ENCODE assay signal across 1 cellular context in genomic region chr2:232873909-232874641, GRCh38.
TF ChIP-seq lines count a peak whose summit lies in the region.

No MANE protein-coding gene starts in this region.

TF ChIP-seq in HepG2, 621 proteins besides CTCF, POLR2A, EP300 and RAD21 (continued from another document and continues in another):
- TF ChIP-seq PRDM15 (CRISPR knock-in tag; IDR thresholded peaks at IDR 0.05): no peak
- TF ChIP-seq NCOA1 (CRISPR knock-in tag; IDR thresholded peaks at IDR 0.05): no peak
- TF ChIP-seq ZNF383 (CRISPR knock-in tag; IDR thresholded peaks at IDR 0.05; ENCODE audit: borderline replicate concordance): 0 out of 2 replicates have a peak, but pooled peaks have one; percentile 39
- no peak for TF ChIP-seq TCF12 (IDR thresholded peaks at IDR 0.05)
- no peak for TF ChIP-seq TCF12 (CRISPR knock-in tag; IDR thresholded peaks at IDR 0.05)
- TF ChIP-seq KAT7 (CRISPR knock-in tag; IDR thresholded peaks at IDR 0.05; ENCODE audit: borderline replicate concordance): peak; percentile 52; the same call in 1 of the 2 replicates
- no peak for TF ChIP-seq ZNF883 (CRISPR knock-in tag; IDR thresholded peaks at IDR 0.05; ENCODE audit: not compliant biosample characterization)
- no peak for TF ChIP-seq ZBTB39 (CRISPR knock-in tag; IDR thresholded peaks at IDR 0.05)
- no peak for TF ChIP-seq MED13 (CRISPR knock-in tag; IDR thresholded peaks at IDR 0.05)
- TF ChIP-seq HNRNPLL (IDR thresholded peaks at IDR 0.05; ENCODE audit: low read depth, low read length, poor library complexity, severe bottlenecking): no peak
- no peak for TF ChIP-seq NFYB (CRISPR knock-in tag; IDR thresholded peaks at IDR 0.05)
- no peak for TF ChIP-seq CCAR2 (optimal IDR thresholded peaks at IDR 0.05; ENCODE audit: low read depth, low read length)
- no peak for TF ChIP-seq CC2D1A (CRISPR knock-in tag; IDR thresholded peaks at IDR 0.05)
- no peak for TF ChIP-seq RFXANK (CRISPR knock-in tag; IDR thresholded peaks at IDR 0.05)
- no peak for TF ChIP-seq SMAD1 (CRISPR knock-in tag; IDR thresholded peaks at IDR 0.05; ENCODE audit: borderline replicate concordance, low read depth)
- no peak for TF ChIP-seq FOXK2 (IDR thresholded peaks at IDR 0.05)
- TF ChIP-seq PAX8 (CRISPR knock-in tag; IDR thresholded peaks at IDR 0.05; ENCODE audit: borderline replicate concordance): no peak
- no peak for TF ChIP-seq MYPOP (CRISPR knock-in tag; IDR thresholded peaks at IDR 0.05)
- TF ChIP-seq ZNF142 (CRISPR knock-in tag; IDR thresholded peaks at IDR 0.05): no peak
- no peak for TF ChIP-seq ZNF329 (CRISPR knock-in tag; IDR thresholded peaks at IDR 0.05; ENCODE audit: low read depth)
- TF ChIP-seq SMAD9 (CRISPR knock-in tag; IDR thresholded peaks at IDR 0.05): 0 out of 2 replicates have a peak, but pooled peaks have one; percentile 45
- TF ChIP-seq ZFP90 (CRISPR knock-in tag; IDR thresholded peaks at IDR 0.05; ENCODE audit: borderline replicate concordance): no peak
- TF ChIP-seq ARID4A (CRISPR knock-in tag; IDR thresholded peaks at IDR 0.05; ENCODE audit: borderline replicate concordance): no peak; the same call in 1 of the 2 replicates
- TF ChIP-seq RNF2 (conservative IDR thresholded peaks at IDR 0.05; ENCODE audit: low read depth): no peak
- no peak for TF ChIP-seq ZNF263 (CRISPR knock-in tag; IDR thresholded peaks at IDR 0.05)
- TF ChIP-seq SRF (IDR thresholded peaks at IDR 0.05; ENCODE audit: low read depth, low read length): no peak
- no peak for TF ChIP-seq IKZF1 (IDR thresholded peaks at IDR 0.05)
- TF ChIP-seq TFE3 (CRISPR knock-in tag; IDR thresholded peaks at IDR 0.05): no peak
- peak; percentile 34; the same call in 1 of the 2 replicates for TF ChIP-seq ZNF609 (CRISPR knock-in tag; IDR thresholded peaks at IDR 0.05; ENCODE audit: borderline replicate concordance)
- TF ChIP-seq HNRNPUL1 (IDR thresholded peaks at IDR 0.05; ENCODE audit: low read depth, low read length): no peak
